ENCODE assay signal across 20 cellular contexts in the genomic region with DNA sequence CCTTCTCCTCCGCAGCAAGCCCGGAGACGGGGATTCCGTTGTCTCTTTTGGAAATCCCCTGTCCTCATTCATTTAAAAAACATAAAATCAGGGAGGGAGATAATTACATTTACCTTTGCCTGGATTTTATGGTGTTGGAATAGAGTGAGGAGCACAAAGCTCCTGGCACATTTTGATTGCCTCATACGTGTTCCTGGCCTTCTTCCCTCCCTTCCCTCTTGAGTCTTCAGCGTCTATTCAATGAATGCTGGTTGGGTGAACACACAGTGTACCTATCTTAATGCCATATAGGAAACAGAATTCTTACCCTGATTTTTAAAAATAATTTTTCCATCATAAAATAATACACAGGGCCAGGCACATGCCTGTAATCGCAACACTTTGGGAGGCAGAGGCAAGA.
"Had no signal": no experiment of that assay in that cellular context is flagged by ENCODE, and none has a peak within 500 bp of the region (broad histone marks: within the 10 kb centered on the region; RNA-seq: fewer than 3 reads in every experiment).

No MANE protein-coding gene starts in this region.

- H3K4me1 ChIP-seq: parathyroid adenoma had no signal

- H3K27me3 ChIP-seq: brain microvascular endothelial cell, esophagus muscularis mucosa, foreskin keratinocyte, stomach, tibial artery had no signal

- H2AFZ ChIP-seq: parathyroid adenoma had no signal

- H3K36me3 ChIP-seq: brain microvascular endothelial cell, esophagus muscularis mucosa, heart right ventricle, stomach, suprapubic skin, tibial artery had no signal

- H3K4me3 ChIP-seq: esophagus muscularis mucosa, heart right ventricle, stomach, suprapubic skin, tibial artery had no signal

- ATAC-seq: heart right ventricle; naive thymus-derived CD4-positive, alpha-beta T cell; right cardiac atrium had no signal

- H3K79me2 ChIP-seq: parathyroid adenoma had no signal

- H3K9ac ChIP-seq: parathyroid adenoma had no signal

- H3K27ac ChIP-seq: brain microvascular endothelial cell, esophagus muscularis mucosa, foreskin keratinocyte, heart right ventricle, parathyroid adenoma, stomach, suprapubic skin, tibial artery had no signal

- H3K9me3 ChIP-seq: esophagus muscularis mucosa, heart right ventricle, stomach, suprapubic skin, tibial artery had no signal

- DNase-seq: activated B cell treated with CpG ODN at 0.5 μM for 24 hours; activated CD4-positive, alpha-beta T cell treated with anti-CD3 and anti-CD28 coated beads, Interleukin-2, amount 50 U/mL, for 1 hour; activated T-cell treated with anti-CD3 and anti-CD28 coated beads, Interleukin-2, amount 50 U/mL, for 48 hours; aorta; brain microvascular endothelial cell; cortex of kidney; heart right ventricle; midbrain; naive thymus-derived CD4-positive, alpha-beta T cell; occipital lobe; right cardiac atrium; stimulated activated CD4-positive, alpha-beta T cell treated with anti-CD3 and anti-CD28 coated beads, Interleukin-15, amount 100 ng/mL, for 24 hours; stimulated activated CD4-positive, alpha-beta T cell treated with anti-CD3 and anti-CD28 coated beads, Interleukin-2, amount 100 ng/mL, for 24 hours; stimulated activated naive B cell treated with anti-CD40 and anti-IgM and Interleukin-4, amounts not matched to agents 10 μg/mL and 1 μg/mL and 100 μg/mL, for 72 hours; stomach; tibial artery had no signal
